Comparison of ENCODE assay signal across 8 cellular contexts in genomic region chr17:4939804-4940624, GRCh38. TPM values are rescaled to one million over a fixed set of nuclear protein-coding genes. Genes with fewer than 3 reads are reported as not detected.
A peak's percentile ranks its signal among the peaks of the same experiment; 100 is the strongest.
DNase-seq lines count a peak whose midpoint lies in the region; ATAC-seq and TF ChIP-seq lines count a peak whose summit lies in the region.

Gene RNF167, plus strand, starts transcription at chr17:4940268. Its CDS starts 642 bp downstream, at chr17:4940910.
A gene with protein sequence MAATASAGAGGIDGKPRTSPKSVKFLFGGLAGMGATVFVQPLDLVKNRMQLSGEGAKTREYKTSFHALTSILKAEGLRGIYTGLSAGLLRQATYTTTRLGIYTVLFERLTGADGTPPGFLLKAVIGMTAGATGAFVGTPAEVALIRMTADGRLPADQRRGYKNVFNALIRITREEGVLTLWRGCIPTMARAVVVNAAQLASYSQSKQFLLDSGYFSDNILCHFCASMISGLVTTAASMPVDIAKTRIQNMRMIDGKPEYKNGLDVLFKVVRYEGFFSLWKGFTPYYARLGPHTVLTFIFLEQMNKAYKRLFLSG (minus strand): TSS chr17:4940046. CDS start chr17:4939910, 136 bp downstream.

- peak within 1 kb of the TSS; percentile 85 for H3K4me3 Mint-ChIP-seq in osteocyte (ENCODE audit: unreplicated experiment)

- peak within 1 kb of the TSS; percentile 98 for H3K27ac ChIP-seq in thymus (ENCODE audit: low read depth)

- no peaks in the 10 kb centered on the region for H3K27me3 ChIP-seq in thymus (ENCODE audit: control insufficient read depth, insufficient read depth)

- peaks cover 43% of the 10 kb centered on the region for H3K4me1 Mint-ChIP-seq in osteocyte (ENCODE audit: unreplicated experiment)

- intact Hi-C loops in head of caudate nucleus (cut with DNase I): loop anchor here (5.0 kb wide), 1 partner anchor 137 kb away; the partner anchor contains the start of gene ZFP3

- H3K9me3 ChIP-seq in thymus (ENCODE audit: control insufficient read depth): no peaks in the 10 kb centered on the region

- H3K36me3 Mint-ChIP-seq in osteocyte (ENCODE audit: unreplicated experiment): peaks cover 16% of the 10 kb centered on the region

- TF ChIP-seq CTCF in GM12864 (IDR thresholded peaks at IDR 0.05; ENCODE audit: low read depth, low read length, missing control alignments) (no peak), osteocyte (IDR thresholded peaks at IDR 0.05) (no peak)

- no peaks in the 10 kb centered on the region for H3K27me3 Mint-ChIP-seq in osteocyte (ENCODE audit: unreplicated experiment)

- peaks cover 36% of the 10 kb centered on the region for H3K4me1 ChIP-seq in thymus (ENCODE audit: control insufficient read depth, insufficient read depth, low read length)

- peak within 1 kb of the TSS; percentile 99 for H3K27ac Mint-ChIP-seq in osteocyte (ENCODE audit: unreplicated experiment)

- no peaks in the 10 kb centered on the region for H3K9me3 Mint-ChIP-seq in osteocyte (ENCODE audit: unreplicated experiment)

- peak within 1 kb of the TSS; percentile 90 for H3K4me3 ChIP-seq in GM12864 (ENCODE audit: low read depth, low read length)
- H3K4me3 ChIP-seq in thymus (ENCODE audit: low read length): peak within 1 kb of the TSS; percentile 72

- under 1% methylated on average over 75 of the region's 75 CpGs for WGBS in thymus

- ATAC-seq in HG02759 (IDR thresholded peaks at IDR 0.05; ENCODE audit: unreplicated experiment): peak; percentile 83

- peaks cover 44% of the 10 kb centered on the region for H3K36me3 ChIP-seq in thymus (ENCODE audit: control insufficient read depth, insufficient read depth)

- DNase-seq in GM12864 (ENCODE audit: low read depth) (peak; percentile 100), NCI-H1417 (lab: John Stamatoyannopoulos, UW) (peak; percentile 98 to 99 (median 98)), SW 1271 (lab: John Stamatoyannopoulos, UW) (peak; percentile 99 to 100), head of caudate nucleus (peak; percentile 89 to 98 (median 96)), osteocyte (ENCODE audit: extremely low spot score, unreplicated experiment) (peak; percentile 99)
- DNase-seq in activated naive CD8-positive, alpha-beta T cell treated with anti-CD3 and anti-CD28 coated beads, Interleukin-2, amount 50 U/mL, for 16 hours (ENCODE audit: low read depth, low spot score): peak; percentile 94

RNA-seq across cellular contexts. Expression of gene RNF167, which starts in this region (rescaled TPM):
- 105 and 115 TPM in 2 replicates for total RNA-seq in osteocyte
- polyA plus RNA-seq in thymus: 189 TPM

RNA-seq across cellular contexts. Expression of the second gene that starts in this region (rescaled TPM):
- total RNA-seq in osteocyte: 59.6 and 60.6 TPM in 2 replicates
- polyA plus RNA-seq in thymus: 30.9 TPM

Comparison
In these comparisons a context has a peak if more than half of its experiments do, and no peak if none do; other contexts are left out.
1. Peak in every context shown above with its lines: DNase-seq, ATAC-seq, H3K4me3 ChIP-seq and H3K27ac ChIP-seq.